Comparison of ENCODE assay signal across 27 cellular contexts in the genomic region with DNA sequence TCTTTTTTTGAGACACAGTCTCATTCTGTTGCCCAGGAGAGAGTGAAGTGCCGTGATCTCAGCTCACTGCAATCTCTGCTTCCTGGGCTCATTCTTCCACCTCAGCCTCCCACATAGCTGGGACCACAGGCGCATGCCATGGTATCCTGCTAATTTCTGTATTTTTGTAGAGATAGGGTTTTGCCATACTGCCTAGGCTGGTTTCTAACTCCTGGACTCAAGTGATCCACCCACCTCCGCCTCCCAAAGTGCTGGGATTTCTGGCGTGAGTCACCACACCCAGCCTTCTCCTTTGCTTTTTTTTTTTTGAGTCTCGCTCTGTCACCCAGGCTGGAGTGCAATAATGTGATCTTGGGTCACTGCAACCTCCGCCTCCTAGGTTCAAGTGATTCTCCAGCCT.
DNase-seq lines count a peak whose midpoint lies in the region; TF ChIP-seq lines count a peak whose summit lies in the region.
"Had no signal": no experiment of that assay in that cellular context is flagged by ENCODE, and none has a peak within 500 bp of the region (broad histone marks: within the 10 kb centered on the region; RNA-seq: fewer than 3 reads in every experiment).

No MANE protein-coding gene starts in this region.

- H3K4me1 Mint-ChIP-seq in activated naive CD4-positive, alpha-beta T cell treated with anti-CD3 and anti-CD28 coated beads, Interleukin-2, amount 10 ng/mL, durations not matched to agents 7 days and 5 days, result peaks cover 6% of the 10 kb centered on the region
- H3K4me1 Mint-ChIP-seq: brain had no signal

- H3K9me3 Mint-ChIP-seq in activated naive CD4-positive, alpha-beta T cell treated with anti-CD3 and anti-CD28 coated beads, Interleukin-2, amount 10 ng/mL, durations not matched to agents 7 days and 5 days, result no peaks in the 10 kb centered on the region
- H3K9me3 Mint-ChIP-seq: activated CD4-positive, alpha-beta memory T cell treated with anti-CD3 and anti-CD28 coated beads, Interleukin-2, amount 10 ng/mL, durations not matched to agents 7 days and 5 days; activated naive CD4-positive, alpha-beta T cell treated with anti-CD3 and anti-CD28 coated beads, Interleukin-2, amount 50 U/mL, for 24 hours; brain; CD4-positive, CD25-positive, alpha-beta regulatory T cell; naive B cell; stimulated activated naive CD8-positive, alpha-beta T cell treated with anti-CD3 and anti-CD28 coated beads, Interleukin-15, Interleukin-2, amounts not matched to agents 100 ng/mL and 50 ng/mL, for 24 hours; type B pancreatic cell had no signal

- no peak overlapping the region for H3K27ac ChIP-seq in GM23248
- H3K27ac ChIP-seq: hepatocyte, pancreas, sigmoid colon, VCaP had no signal

- 0 out of 2 replicates have a peak, but pooled peaks cover 3% of the 10 kb centered on the region for H4K20me1 ChIP-seq in GM23248 (ENCODE audit: insufficient read depth)

- no peaks in the 10 kb centered on the region for H3K27me3 ChIP-seq in GM23248 (replicated peaks; ENCODE audit: insufficient read depth)
- H3K27me3 ChIP-seq: hepatocyte, pancreas, sigmoid colon had no signal

- peaks cover 11% of the 10 kb centered on the region; the same call in 1 of the 2 replicates for H3K79me2 ChIP-seq in GM23248 (ENCODE audit: insufficient read depth)
- H3K79me2 ChIP-seq: hepatocyte had no signal

- H3K4me2 ChIP-seq in GM23248 (ENCODE audit: unreplicated experiment), result no peak overlapping the region
- H3K4me2 ChIP-seq: hepatocyte had no signal

- H3K9ac ChIP-seq in GM23248, result no peak overlapping the region

- H3K36me3 ChIP-seq in GM23248 (ENCODE audit: low read depth), result peaks cover 47% of the 10 kb centered on the region

- H3K4me3 ChIP-seq in GM23248 (no peak overlapping the region), choroid plexus epithelial cell (ENCODE audit: low read depth, low read length) (no peak overlapping the region)
- H3K4me3 ChIP-seq: hepatocyte, pancreas, sigmoid colon had no signal

- TF ChIP-seq CTCF in choroid plexus epithelial cell (conservative IDR thresholded peaks at IDR 0.05; ENCODE audit: low read depth, low read length), result no peak

- H3K36me3 Mint-ChIP-seq in activated naive CD4-positive, alpha-beta T cell treated with anti-CD3 and anti-CD28 coated beads, Interleukin-2, amount 10 ng/mL, durations not matched to agents 7 days and 5 days, result peaks cover 63% of the 10 kb centered on the region

- H2AFZ ChIP-seq in GM23248, result no peak overlapping the region
- H2AFZ ChIP-seq: hepatocyte had no signal

- DNase-seq in GM23248, result peak; percentile 27
- DNase-seq in NCI-H226, result peak; percentile 80
- peak; percentile 23 for DNase-seq in choroid plexus epithelial cell (ENCODE audit: low read depth)
- DNase-seq in non-pigmented ciliary epithelial cell (ENCODE audit: low read depth), result peak; percentile 48
- DNase-seq in activated naive CD4-positive, alpha-beta T cell (lab: John Stamatoyannopoulos, UW), result no peak
- no peak for DNase-seq in stimulated activated naive CD4-positive, alpha-beta T cell treated with Interleukin-2 at 50 U/mL for 16 hours (lab: John Stamatoyannopoulos, UW)
- DNase-seq in activated naive CD4-positive, alpha-beta T cell treated with anti-CD3 and anti-CD28 coated beads, Interleukin-2, amount 10 ng/mL, durations not matched to agents 7 days and 5 days, result no peak
- no peak for DNase-seq in NCI-H1436 (lab: John Stamatoyannopoulos, UW)
- DNase-seq: activated CD4-positive, alpha-beta memory T cell treated with anti-CD3 and anti-CD28 coated beads, Interleukin-2, amount 10 ng/mL, durations not matched to agents 7 days and 5 days; activated T-cell treated with anti-CD3 and anti-CD28 coated beads, Interleukin-2, amount 50 U/mL, for 1 hour; CD4-positive, CD25-positive, alpha-beta regulatory T cell; cortex of kidney; DMS153; KG1; naive B cell; NCI-H1048; NCI-H510A; pancreas; sigmoid colon; stimulated activated CD4-positive, alpha-beta T cell treated with anti-CD3 and anti-CD28 coated beads, Interleukin-1b, Interleukin-23, amount 100 ng/mL, for 48 hours; T-helper 2 cell had no signal

- H3K4me1 ChIP-seq in GM23248 (ENCODE audit: insufficient read depth), result no peaks in the 10 kb centered on the region
- H3K4me1 ChIP-seq: pancreas, sigmoid colon had no signal

- H3K27me3 Mint-ChIP-seq in activated naive CD4-positive, alpha-beta T cell treated with anti-CD3 and anti-CD28 coated beads, Interleukin-2, amount 10 ng/mL, durations not matched to agents 7 days and 5 days, result no peaks in the 10 kb centered on the region
- H3K27me3 Mint-ChIP-seq: activated CD4-positive, alpha-beta memory T cell treated with anti-CD3 and anti-CD28 coated beads, Interleukin-2, amount 10 ng/mL, durations not matched to agents 7 days and 5 days; activated naive CD4-positive, alpha-beta T cell treated with anti-CD3 and anti-CD28 coated beads, Interleukin-2, amount 50 U/mL, for 24 hours; brain; CD4-positive, CD25-positive, alpha-beta regulatory T cell; naive B cell; stimulated activated naive CD8-positive, alpha-beta T cell treated with anti-CD3 and anti-CD28 coated beads, Interleukin-15, Interleukin-2, amounts not matched to agents 100 ng/mL and 50 ng/mL, for 24 hours; type B pancreatic cell had no signal

- in situ Hi-C loops in GM23248 (cut with MboI), result no loop called here

- H3K9me3 ChIP-seq in GM23248 (ENCODE audit: low read depth), result no peaks in the 10 kb centered on the region
- H3K9me3 ChIP-seq: pancreas, sigmoid colon had no signal

- WGBS in GM23248 (ENCODE audit: low coverage in 1 of 2, low lambda C conversion rate in 2 of 2, missing lambda C conversion rate in 2 of 2), 2 experiments, result 87 to 92% methylated on average over 6 of the region's 6 CpGs

- no peaks in the 10 kb centered on the region for H3K9me2 ChIP-seq in GM23248 (ENCODE audit: insufficient read depth)

- H3F3A ChIP-seq in GM23248 (ENCODE audit: insufficient read depth), result no peaks in the 10 kb centered on the region

- no peak overlapping the region for H3K4me3 Mint-ChIP-seq in activated naive CD4-positive, alpha-beta T cell treated with anti-CD3 and anti-CD28 coated beads, Interleukin-2, amount 10 ng/mL, durations not matched to agents 7 days and 5 days
- H3K4me3 Mint-ChIP-seq: activated CD4-positive, alpha-beta memory T cell treated with anti-CD3 and anti-CD28 coated beads, Interleukin-2, amount 10 ng/mL, durations not matched to agents 7 days and 5 days; activated naive CD4-positive, alpha-beta T cell treated with anti-CD3 and anti-CD28 coated beads, Interleukin-2, amount 50 U/mL, for 24 hours; brain; CD4-positive, CD25-positive, alpha-beta regulatory T cell; naive B cell; stimulated activated naive CD8-positive, alpha-beta T cell treated with anti-CD3 and anti-CD28 coated beads, Interleukin-15, Interleukin-2, amounts not matched to agents 100 ng/mL and 50 ng/mL, for 24 hours; type B pancreatic cell had no signal

- H3K27ac Mint-ChIP-seq in activated naive CD4-positive, alpha-beta T cell treated with anti-CD3 and anti-CD28 coated beads, Interleukin-2, amount 10 ng/mL, durations not matched to agents 7 days and 5 days, result no peak overlapping the region
- H3K27ac Mint-ChIP-seq: activated CD4-positive, alpha-beta memory T cell treated with anti-CD3 and anti-CD28 coated beads, Interleukin-2, amount 10 ng/mL, durations not matched to agents 7 days and 5 days; activated naive CD4-positive, alpha-beta T cell treated with anti-CD3 and anti-CD28 coated beads, Interleukin-2, amount 50 U/mL, for 24 hours; brain; CD4-positive, CD25-positive, alpha-beta regulatory T cell; stimulated activated naive CD8-positive, alpha-beta T cell treated with anti-CD3 and anti-CD28 coated beads, Interleukin-15, Interleukin-2, amounts not matched to agents 100 ng/mL and 50 ng/mL, for 24 hours; type B pancreatic cell had no signal

- CTCF ChIA-PET in activated naive CD4-positive, alpha-beta T cell treated with anti-CD3 and anti-CD28 coated beads, Interleukin-2, amount 10 ng/mL, durations not matched to agents 7 days and 5 days (lab: Charles Lee), result no interaction called here

Comparison
In these comparisons a context has a peak if more than half of its experiments do, and no peak if none do; other contexts are left out.
1. DNase-seq: peak in GM23248 (single experiment), NCI-H226 (single experiment), choroid plexus epithelial cell (single experiment) and non-pigmented ciliary epithelial cell (single experiment); none in activated naive CD4-positive, alpha-beta T cell (0 of 4), stimulated activated naive CD4-positive, alpha-beta T cell treated with Interleukin-2 at 50 U/mL for 16 hours (single experiment), activated naive CD4-positive, alpha-beta T cell treated with anti-CD3 and anti-CD28 coated beads, Interleukin-2, amount 10 ng/mL, durations not matched to agents 7 days and 5 days (single experiment) and NCI-H1436 (single experiment).